In genomic region chr2:36965196-36965595, GRCh38 we compare ENCODE assay signal across 7 cellular contexts. TPM values are rescaled to one million over a fixed set of nuclear protein-coding genes. Genes with fewer than 3 reads are reported as not detected.
DNase-seq lines count a peak whose midpoint lies in the region; ATAC-seq and TF ChIP-seq lines count a peak whose summit lies in the region.

No MANE protein-coding gene starts in this region.

- no peaks in the 10 kb centered on the region for H3K4me1 ChIP-seq in iPS DF 6.9 (ENCODE audit: control insufficient read depth, insufficient read depth, low read length)

- peak overlapping the region; percentile 96 for H3K4me3 Mint-ChIP-seq in activated CD4-positive, alpha-beta memory T cell treated with anti-CD3 and anti-CD28 coated beads for 36 hours
- peak overlapping the region; percentile 99 for H3K4me3 Mint-ChIP-seq in stimulated activated effector memory CD8-positive, alpha-beta T cell treated with anti-CD3 and anti-CD28 coated beads, Interleukin-12 subunit alpha, Interleukin-12 subunit beta, amount 100 ng/mL, for 72 hours

- no peaks in the 10 kb centered on the region for H3K36me3 Mint-ChIP-seq in activated CD4-positive, alpha-beta memory T cell treated with anti-CD3 and anti-CD28 coated beads for 36 hours
- peaks cover 23% of the 10 kb centered on the region for H3K36me3 Mint-ChIP-seq in stimulated activated effector memory CD8-positive, alpha-beta T cell treated with anti-CD3 and anti-CD28 coated beads, Interleukin-12 subunit alpha, Interleukin-12 subunit beta, amount 100 ng/mL, for 72 hours

- no peaks in the 10 kb centered on the region for H3K27me3 ChIP-seq in iPS DF 6.9 (ENCODE audit: control insufficient read depth, insufficient read depth, low read length)

- WGBS in iPS DF 6.9 (ENCODE audit: insufficient coverage, insufficient read length) = no CpG with 5 or more reads among the region's 2 CpGs

- H3K27ac ChIP-seq in iPS DF 6.9 (ENCODE audit: low read length) = no peak overlapping the region

- no peak overlapping the region for H3K27ac Mint-ChIP-seq in activated CD4-positive, alpha-beta memory T cell treated with anti-CD3 and anti-CD28 coated beads for 36 hours
- peak overlapping the region; percentile 95 for H3K27ac Mint-ChIP-seq in stimulated activated effector memory CD8-positive, alpha-beta T cell treated with anti-CD3 and anti-CD28 coated beads, Interleukin-12 subunit alpha, Interleukin-12 subunit beta, amount 100 ng/mL, for 72 hours

- peak overlapping the region; percentile 89 for H3K4me3 ChIP-seq in HFF-Myc (replicated peaks; ENCODE audit: low read depth, low read length)
- peak overlapping the region; percentile 64; the same call in 1 of the 2 replicates for H3K4me3 ChIP-seq in iPS DF 6.9 (ENCODE audit: low read length)

- no peaks in the 10 kb centered on the region for H3K9me3 Mint-ChIP-seq in activated CD4-positive, alpha-beta memory T cell treated with anti-CD3 and anti-CD28 coated beads for 36 hours
- H3K9me3 Mint-ChIP-seq in stimulated activated effector memory CD8-positive, alpha-beta T cell treated with anti-CD3 and anti-CD28 coated beads, Interleukin-12 subunit alpha, Interleukin-12 subunit beta, amount 100 ng/mL, for 72 hours = no peaks in the 10 kb centered on the region

- POLR2A ChIA-PET in activated CD4-positive, alpha-beta memory T cell treated with anti-CD3 and anti-CD28 coated beads for 36 hours (lab: Charles Lee) = no interaction called here

- H3K9me3 ChIP-seq in iPS DF 6.9 (ENCODE audit: control insufficient read depth, insufficient read depth, low read length) = no peaks in the 10 kb centered on the region

- H3K36me3 ChIP-seq in iPS DF 6.9 (ENCODE audit: control insufficient read depth, insufficient read depth, low read length) = no peaks in the 10 kb centered on the region

- CTCF ChIA-PET in activated CD4-positive, alpha-beta memory T cell treated with anti-CD3 and anti-CD28 coated beads for 36 hours (lab: Charles Lee) = no interaction called here

- intact Hi-C loops in activated CD4-positive, alpha-beta memory T cell treated with anti-CD3 and anti-CD28 coated beads for 36 hours (cut with micrococcal nuclease) = loop anchor here (5.0 kb wide), 3 partner anchors 192 to 412 kb away; partner anchors contain the start of genes EIF2AK2 and FEZ2

- DNase-seq in HFF-Myc (ENCODE audit: extremely low read depth, low read depth) (no peak), iPS DF 6.9 (ENCODE audit: low read depth, low spot score) (no peak), hippocampal formation (lab: John Stamatoyannopoulos, UW) (no peak), NCI-H2196 treated with DMSO at 0.1 percent for 48 hours (lab: John Stamatoyannopoulos, UW; ENCODE audit: unreplicated experiment) (no peak)
- no peak for DNase-seq in activated CD4-positive, alpha-beta memory T cell treated with anti-CD3 and anti-CD28 coated beads for 36 hours
- DNase-seq in stimulated activated effector memory CD8-positive, alpha-beta T cell treated with anti-CD3 and anti-CD28 coated beads, Interleukin-12 subunit alpha, Interleukin-12 subunit beta, amount 100 ng/mL, for 72 hours (ENCODE audit: low spot score in 2 of 2) = peak in 1 of 2 donors; percentile 42
- no peak for DNase-seq in stimulated activated CD4-positive, alpha-beta T cell treated with anti-CD3 and anti-CD28 coated beads, Interleukin-4, amount 100 ng/mL, for 4 hours

- H3K4me1 Mint-ChIP-seq in activated CD4-positive, alpha-beta memory T cell treated with anti-CD3 and anti-CD28 coated beads for 36 hours (ENCODE audit: low read depth) = peaks cover 50% of the 10 kb centered on the region
- peaks cover 49% of the 10 kb centered on the region for H3K4me1 Mint-ChIP-seq in stimulated activated effector memory CD8-positive, alpha-beta T cell treated with anti-CD3 and anti-CD28 coated beads, Interleukin-12 subunit alpha, Interleukin-12 subunit beta, amount 100 ng/mL, for 72 hours

- ATAC-seq in stimulated activated effector memory CD8-positive, alpha-beta T cell treated with anti-CD3 and anti-CD28 coated beads, Interleukin-12 subunit alpha, Interleukin-12 subunit beta, amount 100 ng/mL, for 72 hours = no peak

- no peak for TF ChIP-seq CTCF in HFF-Myc (IDR thresholded peaks at IDR 0.05; ENCODE audit: low read depth, low read length, missing control alignments)

- H3K27me3 Mint-ChIP-seq in activated CD4-positive, alpha-beta memory T cell treated with anti-CD3 and anti-CD28 coated beads for 36 hours = no peaks in the 10 kb centered on the region

RNA-seq across cellular contexts. Expression of gene STRN, which starts 1.1 kb away (rescaled TPM):
- 10 to 100 TPM; 22.3 to 25.0 TPM for total RNA-seq in activated CD4-positive, alpha-beta memory T cell treated with anti-CD3 and anti-CD28 coated beads for 36 hours
